In the genomic region with DNA sequence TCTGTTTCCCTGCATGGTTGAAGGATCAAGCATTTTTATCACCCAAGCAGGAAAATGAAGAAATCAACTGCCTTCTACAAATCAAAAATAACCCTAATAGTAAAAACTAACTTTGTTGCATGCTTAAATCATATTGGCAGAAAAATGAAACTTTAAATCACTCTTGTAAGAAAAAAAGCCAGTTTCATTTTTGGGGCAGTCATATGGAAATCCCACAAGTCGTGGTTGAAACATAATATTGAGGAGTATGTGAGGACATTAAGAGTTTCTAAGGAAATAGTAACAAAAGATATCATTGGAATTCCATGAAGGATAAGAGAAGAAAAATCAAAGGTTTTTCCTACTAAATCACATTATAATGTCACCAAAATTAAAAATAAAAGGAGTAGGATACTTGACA, we compare ENCODE assay signal across 16 cellular contexts. TPM values are rescaled to one million over a fixed set of nuclear protein-coding genes. Genes with fewer than 3 reads are reported as not detected.
A peak's percentile ranks its signal among the peaks of the same experiment; 100 is the strongest.
DNase-seq lines count a peak whose midpoint lies in the region; ATAC-seq, FAIRE-seq and TF ChIP-seq lines count a peak whose summit lies in the region.
"Had no signal": no experiment of that assay in that cellular context is flagged by ENCODE, and none has a peak within 500 bp of the region (broad histone marks: within the 10 kb centered on the region; RNA-seq: fewer than 3 reads in every experiment).

No MANE protein-coding gene starts in this region.

- H3K27me3 ChIP-seq in GM06990 (replicated peaks; ENCODE audit: control insufficient read depth, insufficient read depth, low read length) (no peaks in the 10 kb centered on the region), H7 (ENCODE audit: control insufficient read depth, insufficient read depth, low read length) (no peaks in the 10 kb centered on the region)
- H3K27me3 ChIP-seq: gastrocnemius medialis had no signal

- ATAC-seq in HG02759 (IDR thresholded peaks at IDR 0.05; ENCODE audit: unreplicated experiment) (peak; percentile 42), HG03280 (IDR thresholded peaks at IDR 0.05; ENCODE audit: unreplicated experiment) (no peak), HG03159 (IDR thresholded peaks at IDR 0.05; ENCODE audit: unreplicated experiment) (no peak)
- ATAC-seq: activated CD4-positive, alpha-beta T cell treated with anti-CD3 and anti-CD28 coated beads for 36 hours; gastrocnemius medialis had no signal

- H3K4me3 ChIP-seq in GM06990 (replicated peaks; ENCODE audit: low read depth, low read length) (peak overlapping the region; percentile 5), H7 (ENCODE audit: insufficient read depth, low read depth, low read length) (no peak overlapping the region)
- H3K4me3 ChIP-seq: gastrocnemius medialis, prostate gland had no signal

- peak; percentile 93 for FAIRE-seq in RCC 7860 (lab: Jason Lieb, UNC)
- FAIRE-seq: G401.6 had no signal

- no peak for DNase-seq in GM06990 (ENCODE audit: extremely low read depth, insufficient read length)
- DNase-seq in RCC 7860 (ENCODE audit: low spot score) = peak; percentile 49
- DNase-seq in iris pigment epithelial cell (ENCODE audit: low read depth) = peak; percentile 31
- DNase-seq in NCI-H1092 (lab: John Stamatoyannopoulos, UW) = no peak
- DNase-seq in H7 = no peak
- DNase-seq: activated CD4-positive, alpha-beta T cell treated with anti-CD3 and anti-CD28 coated beads for 36 hours; caudate nucleus; gastrocnemius medialis; nephron progenitor cell; stimulated activated CD4-positive, alpha-beta T cell treated with anti-CD3 and anti-CD28 coated beads, Interleukin-12 subunit alpha, Interleukin-12 subunit beta, amount 100 ng/mL, for 4 hours; stimulated activated naive CD4-positive, alpha-beta T cell treated with Interleukin-2 at 50 U/mL for 16 hours had no signal

- no peaks in the 10 kb centered on the region; the same call in 1 of the 2 replicates for H3K36me3 ChIP-seq in GM06990 (ENCODE audit: control insufficient read depth, insufficient read depth, low read length)
- H3K36me3 ChIP-seq in H7 (replicated peaks; ENCODE audit: control insufficient read depth, insufficient read depth, low read length) = no peaks in the 10 kb centered on the region
- H3K36me3 ChIP-seq: gastrocnemius medialis, prostate gland had no signal

- no peak for TF ChIP-seq CTCF in GM06990 (IDR thresholded peaks at IDR 0.05; ENCODE audit: insufficient read depth, low read length, poor library complexity, severe bottlenecking)

RNA-seq across cellular contexts. Expression of a gene that starts 8.3 kb away (rescaled TPM):
- 1.2 and 2.0 TPM in 2 replicates for total RNA-seq in H7 (2014; rRNA removed; shearing (Covaris generic))

Comparison
In these comparisons a context has a peak if more than half of its experiments do, and no peak if none do; other contexts are left out.
1. DNase-seq: peak in RCC 7860 (single experiment) and iris pigment epithelial cell (single experiment); none in GM06990 (single experiment), NCI-H1092 (single experiment) and H7 (single experiment).